In the genomic region with DNA sequence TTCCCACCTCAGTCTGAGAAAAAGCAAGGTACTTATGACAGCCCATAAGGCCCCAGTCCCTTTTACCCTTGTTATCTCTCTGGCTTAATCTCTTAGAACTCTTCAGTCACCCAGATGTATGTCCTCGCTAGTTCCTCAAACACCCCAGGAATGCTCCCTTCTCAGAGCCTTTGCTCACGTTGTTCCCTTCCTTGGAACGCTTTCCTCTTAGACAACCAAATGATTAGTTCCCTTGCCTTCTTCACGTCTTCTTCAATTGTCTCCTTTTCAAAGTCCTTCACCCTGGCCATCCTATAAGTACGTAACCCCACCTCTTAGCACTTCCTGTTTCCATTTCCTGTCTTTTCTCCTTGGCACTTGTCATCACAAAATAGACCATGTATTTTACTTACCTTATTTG, we compare ENCODE assay signal across 15 cellular contexts. TPM values are rescaled to one million over a fixed set of nuclear protein-coding genes. Genes with fewer than 3 reads are reported as not detected.
DNase-seq lines count a peak whose midpoint lies in the region; ATAC-seq and TF ChIP-seq lines count a peak whose summit lies in the region.
"Had no signal": no experiment of that assay in that cellular context is flagged by ENCODE, and none has a peak within 500 bp of the region (broad histone marks: within the 10 kb centered on the region; RNA-seq: fewer than 3 reads in every experiment).

No MANE protein-coding gene starts in this region.

- no peaks in the 10 kb centered on the region for H3K27me3 ChIP-seq in hepatocyte
- H3K27me3 ChIP-seq: adrenal gland, upper lobe of left lung had no signal

- ATAC-seq in HG02870 (IDR thresholded peaks at IDR 0.05; ENCODE audit: unreplicated experiment) (no peak), GM21526 (IDR thresholded peaks at IDR 0.05; ENCODE audit: low FRiP score, unreplicated experiment) (no peak)

- H3K79me2 ChIP-seq in hepatocyte = no peaks in the 10 kb centered on the region

- intact Hi-C loops in CD14-positive monocyte (cut with micrococcal nuclease) = no loop called here

- peaks cover 0 to 4% (median 2%) of the 10 kb centered on the region in 3 donors for H3K27me3 Mint-ChIP-seq in CD14-positive monocyte (ENCODE audit: low read depth in 3 of 3)

- no peak overlapping the region for H2AFZ ChIP-seq in hepatocyte
- H2AFZ ChIP-seq: PC-9 had no signal

- peak overlapping the region; percentile 1 to 90 (median 70) for H3K27ac Mint-ChIP-seq in CD14-positive monocyte

- H3K4me1 ChIP-seq in hepatocyte (ENCODE audit: insufficient read depth) = peaks cover 77% of the 10 kb centered on the region
- H3K4me1 ChIP-seq: adrenal gland had no signal

- H4K20me1 ChIP-seq in hepatocyte (ENCODE audit: insufficient read depth, poor library complexity, severe bottlenecking) = no peaks in the 10 kb centered on the region

- H3K4me3 Mint-ChIP-seq in CD14-positive monocyte = peak overlapping the region; percentile 2 to 82

- H3K4me3 ChIP-seq in hepatocyte = no peak overlapping the region
- H3K4me3 ChIP-seq in coronary artery = no peak overlapping the region
- H3K4me3 ChIP-seq: adrenal gland, PC-9, upper lobe of left lung had no signal

- no peaks in the 10 kb centered on the region for H3K36me3 ChIP-seq in hepatocyte (replicated peaks; ENCODE audit: insufficient read depth, low read depth)
- H3K36me3 ChIP-seq: adrenal gland, upper lobe of left lung had no signal

- 79% methylated on average over 5 of the region's 5 CpGs for WGBS in hepatocyte (ENCODE audit: low lambda C conversion rate, missing lambda C conversion rate)

- H3K9me3 ChIP-seq in hepatocyte (ENCODE audit: low read depth) = no peaks in the 10 kb centered on the region
- H3K9me3 ChIP-seq: adrenal gland, upper lobe of left lung had no signal

- no peak for DNase-seq in CD14-positive monocyte (ENCODE audit: low spot score)
- peak; percentile 34 for DNase-seq in GF-D8 (lab: John Stamatoyannopoulos, UW)
- peak; percentile 82 for DNase-seq in SKM-1 (lab: John Stamatoyannopoulos, UW; ENCODE audit: unreplicated experiment)
- DNase-seq in hepatocyte (ENCODE audit: low spot score) = no peak
- no peak for DNase-seq in coronary artery (ENCODE audit: low spot score)
- no peak for DNase-seq in NCI-H82 treated with DMSO at 0.1 percent for 48 hours (lab: John Stamatoyannopoulos, UW; ENCODE audit: unreplicated experiment)
- DNase-seq: activated CD4-positive, CD25-positive, alpha-beta regulatory T cell; effector CD8-positive, alpha-beta T cell; hypothalamus; NCI-H1436; PC-9; upper lobe of left lung had no signal

- peak overlapping the region; percentile 45 for H3K27ac ChIP-seq in hepatocyte
- no peak overlapping the region for H3K27ac ChIP-seq in coronary artery
- H3K27ac ChIP-seq: adrenal gland, PC-9, upper lobe of left lung had no signal

- H3K36me3 Mint-ChIP-seq in CD14-positive monocyte = peaks cover 4% of the 10 kb centered on the region in 2 donors

- H3K4me1 Mint-ChIP-seq in CD14-positive monocyte = peaks cover 16% of the 10 kb centered on the region

- no peaks in the 10 kb centered on the region for H3K9me2 ChIP-seq in hepatocyte (replicated peaks; ENCODE audit: insufficient read depth)

- no peak for TF ChIP-seq CTCF in CD14-positive monocyte (IDR thresholded peaks at IDR 0.05)
- no peak for TF ChIP-seq CTCF in hepatocyte (IDR thresholded peaks at IDR 0.05; ENCODE audit: poor library complexity)
- TF ChIP-seq CTCF in coronary artery (IDR thresholded peaks at IDR 0.05) = no peak

- no peak overlapping the region for H3K4me2 ChIP-seq in hepatocyte
- H3K4me2 ChIP-seq: PC-9 had no signal

- peaks cover 0 to 2% (median 0%) of the 10 kb centered on the region in 7 donors for H3K9me3 Mint-ChIP-seq in CD14-positive monocyte

RNA-seq across cellular contexts. Expression of a gene that starts 1.1 kb away (rescaled TPM):
- polyA plus RNA-seq in CD14-positive monocyte (under 1 TPM; 0.14 to 0.42 TPM), hepatocyte (2.8 and 4.3 TPM in 2 replicates)
- total RNA-seq in hepatocyte = 2.9 and 3.1 TPM in 2 replicates
- total RNA-seq: PC-9, upper lobe of left lung had no signal

RNA-seq across cellular contexts. Expression of a gene that starts 9.6 kb away (rescaled TPM):
- polyA plus RNA-seq in CD14-positive monocyte = not detected
- total RNA-seq in hepatocyte = 0.27 TPM in 1 of 2 replicates, not detected in the other
- 0.36 and 2.7 TPM in 2 replicates for polyA plus RNA-seq in hepatocyte
- total RNA-seq: adrenal gland, PC-9, upper lobe of left lung had no signal
- polyA plus RNA-seq: adrenal gland had no signal

RNA-seq across cellular contexts. Expression of a gene that starts 12.9 kb away (rescaled TPM):
- polyA plus RNA-seq in CD14-positive monocyte = under 1 TPM in 1 of 2 donors, not detected in 1; 0.09 TPM
- 38.1 and 42.9 TPM in 2 replicates for total RNA-seq in hepatocyte
- polyA plus RNA-seq in hepatocyte = 37.1 and 41.3 TPM in 2 replicates

RNA-seq across cellular contexts. Expression of a gene that starts 20.3 kb away (rescaled TPM):
- polyA plus RNA-seq in CD14-positive monocyte = 10 to 100 TPM; 16.8 to 23.6 TPM
- total RNA-seq in hepatocyte = 28.0 and 31.2 TPM in 2 replicates
- polyA plus RNA-seq in hepatocyte = 37.7 and 46.4 TPM in 2 replicates

RNA-seq across cellular contexts. Expression of a gene that starts 20.9 kb away (rescaled TPM):
- polyA plus RNA-seq in CD14-positive monocyte (10 to 100 TPM in 1 of 2 donors, 1 to 10 TPM in 1; 9.7 to 10.7 TPM), hepatocyte (16.8 and 18.7 TPM in 2 replicates)
- 25.2 TPM in 2 replicates for total RNA-seq in hepatocyte

Comparison
In these comparisons a context has a peak if more than half of its experiments do, and no peak if none do; other contexts are left out.
1. DNase-seq: peak in GF-D8 (single experiment) and SKM-1 (single experiment); none in CD14-positive monocyte (single experiment), hepatocyte (single experiment), coronary artery (single experiment) and NCI-H82 treated with DMSO at 0.1 percent for 48 hours (single experiment).
2. RNA of a gene that starts 12.9 kb away (polyA plus RNA-seq): 37.1 to 41.3 TPM in hepatocyte; 0.09 TPM in CD14-positive monocyte; every median in the first group is over 10 times any median in the second.